Comparison of ENCODE assay signal across 22 cellular contexts in the genomic region with DNA sequence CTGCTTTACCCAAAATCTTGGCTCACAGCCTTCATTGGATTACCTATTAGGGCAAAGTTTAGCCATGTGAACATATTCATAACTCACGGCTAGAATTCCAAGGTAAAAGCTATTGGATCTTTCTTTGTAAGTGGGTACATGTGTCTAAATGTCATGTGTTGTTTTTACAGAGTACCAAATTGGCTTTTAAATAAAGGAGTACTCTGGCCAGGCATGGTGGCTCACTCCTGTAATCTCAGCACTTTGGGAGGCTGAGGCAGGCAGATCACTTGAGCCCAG.
DNase-seq lines count a peak whose midpoint lies in the region; ATAC-seq, FAIRE-seq and TF ChIP-seq lines count a peak whose summit lies in the region.
"Had no signal": no experiment of that assay in that cellular context is flagged by ENCODE, and none has a peak within 500 bp of the region (broad histone marks: within the 10 kb centered on the region; RNA-seq: fewer than 3 reads in every experiment).

No MANE protein-coding gene starts in this region.

- intact Hi-C loops in pancreas (cut with DNase I): no loop called here

- no peak overlapping the region for H2BK12ac ChIP-seq in mesenchymal stem cell (ENCODE audit: low read length in 2 of 2)

- ATAC-seq in pancreas (peak; percentile 46 to 92 (median 84)), GM18520 (IDR thresholded peaks at IDR 0.05; ENCODE audit: unreplicated experiment) (no peak), HG03095 (IDR thresholded peaks at IDR 0.05; ENCODE audit: unreplicated experiment) (no peak)
- ATAC-seq: K562 had no signal

- H2AK5ac ChIP-seq in mesenchymal stem cell (ENCODE audit: low read length, severe bottlenecking): no peak overlapping the region

- no peak overlapping the region for H2BK5ac ChIP-seq in mesenchymal stem cell (ENCODE audit: low read depth, low read length, poor library complexity, severe bottlenecking)

- TF ChIP-seq CTCF in pancreas (IDR thresholded peaks at IDR 0.05): no peak

- DNase-seq in glomerular visceral epithelial cell (ENCODE audit: extremely low spot score) (peak; percentile 47), mesenchymal stem cell (no peak), pancreas (no peak), pons (ENCODE audit: low spot score) (no peak), MG63 (no peak)
- DNase-seq: ACHN; BE2C; C1 segment of cervical spinal cord; CD4-positive, CD25-positive, alpha-beta regulatory T cell; CD8-positive, alpha-beta memory T cell; COR-L47; DMS79; GDM1; H9; IMR-90 had no signal

- peaks cover 7% of the 10 kb centered on the region for H3K4me1 ChIP-seq in mesenchymal stem cell (ENCODE audit: control insufficient read depth, insufficient read depth, low read depth, low read length)
- peaks cover 0 to 9% (median 7%) of the 10 kb centered on the region in 3 donors for H3K4me1 ChIP-seq in pancreas
- H3K4me1 ChIP-seq: BE2C had no signal

- no peak overlapping the region for H3K9ac ChIP-seq in mesenchymal stem cell (ENCODE audit: low read length)

- no peak for FAIRE-seq in pancreas (lab: Jason Lieb, UNC)
- FAIRE-seq: A204.1, D721Med, H1, K562 had no signal

- H3K27me3 ChIP-seq in mesenchymal stem cell (ENCODE audit: control insufficient read depth in 1 of 2, insufficient read depth in 1 of 2, low read length in 2 of 2) (no peaks in the 10 kb centered on the region), pancreas (no peaks in the 10 kb centered on the region), MG63 (peaks cover 3% of the 10 kb centered on the region; the same call in 1 of the 2 replicates)
- H3K27me3 ChIP-seq: BE2C had no signal

- H4K8ac ChIP-seq in mesenchymal stem cell (ENCODE audit: low read length): no peak overlapping the region

- peaks cover 1% of the 10 kb centered on the region for H3K9me3 ChIP-seq in mesenchymal stem cell (ENCODE audit: control insufficient read depth, low read length)
- no peaks in the 10 kb centered on the region for H3K9me3 ChIP-seq in pancreas
- no peaks in the 10 kb centered on the region for H3K9me3 ChIP-seq in MG63
- H3K9me3 ChIP-seq: BE2C had no signal

- H3K4me3 ChIP-seq in mesenchymal stem cell (ENCODE audit: insufficient read depth in 1 of 2, low read depth in 1 of 2, low read length in 2 of 2): no peak overlapping the region
- H3K4me3 ChIP-seq in pancreas: no peak overlapping the region
- no peak overlapping the region for H3K4me3 ChIP-seq in MG63
- H3K4me3 ChIP-seq: K562 had no signal

- no peak overlapping the region for H4K91ac ChIP-seq in mesenchymal stem cell (ENCODE audit: low read length)

- no peak overlapping the region for H2AFZ ChIP-seq in mesenchymal stem cell (ENCODE audit: low read depth, low read length)

- no peaks in the 10 kb centered on the region for H3K79me1 ChIP-seq in mesenchymal stem cell (replicated peaks; ENCODE audit: low read length, poor library complexity, severe bottlenecking)

- H3K18ac ChIP-seq in mesenchymal stem cell (ENCODE audit: low read depth in 1 of 2, low read length in 2 of 2): no peak overlapping the region

- H3K27ac ChIP-seq in mesenchymal stem cell (ENCODE audit: low read length, poor library complexity, severe bottlenecking) (peak overlapping the region; percentile 42), pancreas (no peak overlapping the region)
- H3K27ac ChIP-seq: HL-60 had no signal

- H2BK120ac ChIP-seq in mesenchymal stem cell (ENCODE audit: low read depth, low read length): no peak overlapping the region

- WGBS in mesenchymal stem cell: 96% methylated on average over 1 of the region's 1 CpG
- WGBS in pancreas, 2 donors: 15 to 31% methylated on average over 1 of the region's 1 CpG

- H3K36me3 ChIP-seq in mesenchymal stem cell (ENCODE audit: control insufficient read depth in 1 of 2, insufficient read depth in 2 of 2, low read depth in 1 of 2, low read length in 2 of 2): no peaks in the 10 kb centered on the region
- H3K36me3 ChIP-seq in pancreas: no peaks in the 10 kb centered on the region
- no peaks in the 10 kb centered on the region for H3K36me3 ChIP-seq in MG63
- H3K36me3 ChIP-seq: BE2C had no signal

- no peak overlapping the region for H3K4me2 ChIP-seq in mesenchymal stem cell (ENCODE audit: low read length, poor library complexity, severe bottlenecking)

- no peak overlapping the region for H3K4ac ChIP-seq in mesenchymal stem cell (ENCODE audit: low read depth in 1 of 2, low read length in 2 of 2)

- no peak overlapping the region for H3K23ac ChIP-seq in mesenchymal stem cell (ENCODE audit: low read length in 2 of 2)

- no peak overlapping the region for H2BK15ac ChIP-seq in mesenchymal stem cell (ENCODE audit: low read depth, poor library complexity, severe bottlenecking)

- H3K14ac ChIP-seq in mesenchymal stem cell (ENCODE audit: low read length in 2 of 2): no peak overlapping the region

Comparison
In these comparisons a context has a peak if more than half of its experiments do, and no peak if none do; other contexts are left out.
1. ATAC-seq: peak in pancreas (4 of 4); none in GM18520 (single experiment) and HG03095 (single experiment).